1 cellular context compared by ENCODE assay signal in the genomic region with DNA sequence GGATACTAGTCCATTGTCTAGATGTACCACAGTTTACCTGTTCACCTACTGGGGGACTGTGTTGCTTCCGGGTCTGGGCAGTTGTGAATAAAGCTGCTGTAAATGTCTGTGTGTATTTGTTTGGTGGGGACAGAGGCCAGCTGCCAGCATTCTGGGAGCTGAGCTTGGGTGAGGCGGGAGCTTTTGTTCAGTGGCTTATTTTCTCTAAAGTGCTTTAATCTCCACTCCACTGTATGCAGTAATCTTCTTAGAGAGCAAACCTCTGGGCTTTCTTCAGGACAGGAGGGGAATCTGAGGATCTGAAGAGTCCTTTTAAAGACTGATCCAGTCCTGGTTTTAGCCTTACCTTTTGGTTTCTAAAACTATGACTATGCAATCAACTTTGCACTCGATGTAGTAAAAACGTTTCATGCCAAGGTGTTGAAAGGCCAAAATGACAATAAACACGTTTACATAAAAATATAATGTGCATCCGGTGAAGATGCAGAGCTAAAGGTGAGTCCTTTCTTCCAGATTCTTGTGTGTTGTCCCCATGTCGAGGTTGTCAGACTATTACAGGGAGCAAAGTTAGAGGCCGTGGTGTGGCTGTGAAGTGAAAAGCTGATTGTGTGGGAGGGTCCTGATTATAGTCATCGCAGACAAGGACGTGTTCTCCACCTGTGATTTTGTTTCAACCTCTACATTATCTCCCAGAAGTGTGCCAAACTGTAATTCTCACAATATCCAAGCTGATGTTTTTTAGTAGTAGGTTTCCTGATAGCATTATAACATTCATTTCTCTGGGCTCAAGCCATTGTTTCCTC.
TF ChIP-seq lines count a peak whose summit lies in the region.

No MANE protein-coding gene starts in this region.

TF ChIP-seq in IMR-90, 13 proteins besides CTCF, POLR2A, EP300 and RAD21 (continued from another document):
- TF ChIP-seq, protein P1, sequence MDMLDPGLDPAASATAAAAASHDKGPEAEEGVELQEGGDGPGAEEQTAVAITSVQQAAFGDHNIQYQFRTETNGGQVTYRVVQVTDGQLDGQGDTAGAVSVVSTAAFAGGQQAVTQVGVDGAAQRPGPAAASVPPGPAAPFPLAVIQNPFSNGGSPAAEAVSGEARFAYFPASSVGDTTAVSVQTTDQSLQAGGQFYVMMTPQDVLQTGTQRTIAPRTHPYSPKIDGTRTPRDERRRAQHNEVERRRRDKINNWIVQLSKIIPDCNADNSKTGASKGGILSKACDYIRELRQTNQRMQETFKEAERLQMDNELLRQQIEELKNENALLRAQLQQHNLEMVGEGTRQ (IDR thresholded peaks at IDR 0.05; ENCODE audit: low read depth, low read length), result no peak
- no peak for TF ChIP-seq RFX5 (IDR thresholded peaks at IDR 0.05; ENCODE audit: low read depth, low read length)
- no peak for TF ChIP-seq MAZ (IDR thresholded peaks at IDR 0.05; ENCODE audit: borderline replicate concordance, low read depth, low read length)
- no peak for TF ChIP-seq RCOR1 (IDR thresholded peaks at IDR 0.05; ENCODE audit: insufficient replicate concordance, low read length)
- TF ChIP-seq NFE2L2 (IDR thresholded peaks at IDR 0.05; ENCODE audit: low read depth, low read length), result peak; percentile 16; the same call in 1 of the 2 replicates
